Comparison of ENCODE assay signal across 9 cellular contexts in genomic region chr9:108724122-108724521, GRCh38.
"Had no signal": no experiment of that assay in that cellular context is flagged by ENCODE, and none has a peak within 500 bp of the region (broad histone marks: within the 10 kb centered on the region; RNA-seq: fewer than 3 reads in every experiment).

No MANE protein-coding gene starts in this region.

- ATAC-seq: GM23338, HCT116 had no signal

- H3K4me1 ChIP-seq: HAP-1 had no signal

- H3K4me3 ChIP-seq: GM23338, HAP-1 had no signal

- H3K9ac ChIP-seq: KMS-11 had no signal

- DNase-seq: H7, HFFc6, KBM-7 had no signal

- H3K4me2 ChIP-seq: GM23338, KMS-11 had no signal

- H3K27ac ChIP-seq: KMS-11 had no signal

- FAIRE-seq: H1, HTR-8/SVneo had no signal

- H3K36me3 ChIP-seq: HAP-1 had no signal

- H3K9me3 ChIP-seq: HAP-1 had no signal
